Comparison of ENCODE assay signal across 1 cellular context in genomic region chr5:81851481-81852178, GRCh38.
TF ChIP-seq lines count a peak whose summit lies in the region.

No MANE protein-coding gene starts in this region.

TF ChIP-seq in GM23338, 12 proteins besides CTCF, POLR2A, EP300 and RAD21 (continued from another document):
- TF ChIP-seq STAT1 (IDR thresholded peaks at IDR 0.05; ENCODE audit: unreplicated experiment) (no peak), ZNF331 (CRISPR knock-in tag; IDR thresholded peaks at IDR 0.05; ENCODE audit: low read depth) (no peak), POLR2AphosphoS5 (IDR thresholded peaks at IDR 0.05; ENCODE audit: low read depth) (no peak), EZH2 (IDR thresholded peaks at IDR 0.05; ENCODE audit: low read depth, unreplicated experiment) (no peak), CREB1 (CRISPR knock-in tag; IDR thresholded peaks at IDR 0.05; ENCODE audit: low read depth) (peak; percentile 81), JUNB (IDR thresholded peaks at IDR 0.05; ENCODE audit: unreplicated experiment) (no peak), EZH2phosphoT487 (IDR thresholded peaks at IDR 0.05; ENCODE audit: unreplicated experiment) (no peak), REST (IDR thresholded peaks at IDR 0.05; ENCODE audit: unreplicated experiment) (no peak), NANOG (IDR thresholded peaks at IDR 0.05; ENCODE audit: borderline replicate concordance) (peak; percentile 57; the same call in 1 of the 2 replicates), ZNF114 (CRISPR knock-in tag; IDR thresholded peaks at IDR 0.05) (no peak)
- TF ChIP-seq, protein P1, sequence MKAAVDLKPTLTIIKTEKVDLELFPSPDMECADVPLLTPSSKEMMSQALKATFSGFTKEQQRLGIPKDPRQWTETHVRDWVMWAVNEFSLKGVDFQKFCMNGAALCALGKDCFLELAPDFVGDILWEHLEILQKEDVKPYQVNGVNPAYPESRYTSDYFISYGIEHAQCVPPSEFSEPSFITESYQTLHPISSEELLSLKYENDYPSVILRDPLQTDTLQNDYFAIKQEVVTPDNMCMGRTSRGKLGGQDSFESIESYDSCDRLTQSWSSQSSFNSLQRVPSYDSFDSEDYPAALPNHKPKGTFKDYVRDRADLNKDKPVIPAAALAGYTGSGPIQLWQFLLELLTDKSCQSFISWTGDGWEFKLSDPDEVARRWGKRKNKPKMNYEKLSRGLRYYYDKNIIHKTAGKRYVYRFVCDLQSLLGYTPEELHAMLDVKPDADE (IDR thresholded peaks at IDR 0.05), result peak; percentile 66
